ENCODE assay signal across 8 cellular contexts in the genomic region with DNA sequence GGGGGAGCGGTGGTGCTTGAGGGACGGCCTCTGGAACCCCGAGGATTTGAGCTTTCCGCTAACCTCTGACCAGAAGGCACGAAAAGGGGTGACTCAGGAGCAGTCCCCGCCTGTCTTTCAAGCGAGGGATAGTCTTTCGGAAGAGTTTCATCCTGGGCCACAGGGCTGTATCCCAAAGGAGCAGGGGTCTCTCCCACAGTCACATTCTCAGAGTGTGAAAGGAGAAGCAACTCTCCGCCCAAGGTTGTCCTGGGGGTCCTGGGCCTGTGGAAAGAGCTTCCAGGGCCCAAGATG. TPM values are rescaled to one million over a fixed set of nuclear protein-coding genes. Genes with fewer than 3 reads are reported as not detected.
A peak's percentile ranks its signal among the peaks of the same experiment; 100 is the strongest.
DNase-seq lines count a peak whose midpoint lies in the region; ATAC-seq and TF ChIP-seq lines count a peak whose summit lies in the region.

No MANE protein-coding gene starts in this region.

- TF ChIP-seq CTCF in AG04449 (IDR thresholded peaks at IDR 0.05; ENCODE audit: insufficient read depth, low read length, missing control alignments) (no peak), colonic mucosa (IDR thresholded peaks at IDR 0.05) (no peak)

- DNase-seq in AG04449 (ENCODE audit: low read depth, low spot score) (no peak), colonic mucosa (no peak), NCI-H1048 (lab: John Stamatoyannopoulos, UW) (no peak)
- DNase-seq in Jurkat, Clone E6-1 (ENCODE audit: low read depth, low spot score): no peak
- no peak for DNase-seq in naive thymus-derived CD4-positive, alpha-beta T cell

- H3K4me1 Mint-ChIP-seq in naive thymus-derived CD4-positive, alpha-beta T cell: peaks cover 20 to 33% (median 20%) of the 10 kb centered on the region in 7 donors

- H3K4me1 ChIP-seq in colonic mucosa: peaks cover 6% of the 10 kb centered on the region
- H3K4me1 ChIP-seq in naive thymus-derived CD4-positive, alpha-beta T cell (ENCODE audit: control insufficient read depth in 2 of 2, insufficient read depth in 2 of 2, low read length in 2 of 2): peaks cover 28 to 29% of the 10 kb centered on the region in 2 donors

- peaks cover 0 to 3% (median 0%) of the 10 kb centered on the region in 11 donors for H3K9me3 Mint-ChIP-seq in naive thymus-derived CD4-positive, alpha-beta T cell

- intact Hi-C loops in colonic mucosa (cut with DNase I): no loop called here
- intact Hi-C loops in naive thymus-derived CD4-positive, alpha-beta T cell (cut with micrococcal nuclease): loop anchor here (1.0 to 10.0 kb wide), 30 partner anchors 56 to 1821 kb away; a partner anchor contains a TSS

- H3K36me3 ChIP-seq in colonic mucosa: no peaks in the 10 kb centered on the region
- H3K36me3 ChIP-seq in naive thymus-derived CD4-positive, alpha-beta T cell (ENCODE audit: control insufficient read depth in 2 of 3, insufficient read depth in 3 of 3, low read length in 3 of 3): no peaks in the 10 kb centered on the region

- no peaks in the 10 kb centered on the region for H3K27me3 ChIP-seq in colonic mucosa
- H3K27me3 ChIP-seq in naive thymus-derived CD4-positive, alpha-beta T cell (ENCODE audit: control insufficient read depth in 2 of 2, insufficient read depth in 2 of 2, low read length in 2 of 2): no peaks in the 10 kb centered on the region

- POLR2A ChIA-PET in AG04449 (lab: Yijun Ruan, JAX): interaction anchor here (1.2 to 2.5 kb wide), 6 partner anchors 11 to 75 kb away, joined by 3 to 31 read pairs (median 6); no protein-coding TSS in a partner anchor
- POLR2A ChIA-PET in naive thymus-derived CD4-positive, alpha-beta T cell (lab: Charles Lee): interaction anchor here (0.8 to 2.5 kb wide), 10 partner anchors 11 to 115 kb away, joined by 3 to 16 read pairs (median 4); a partner anchor contains a TSS

- H3K27ac Mint-ChIP-seq in naive thymus-derived CD4-positive, alpha-beta T cell: peak overlapping the region; percentile 46 to 96 (median 90)

- H3K27ac ChIP-seq in colonic mucosa: peak overlapping the region; percentile 38
- H3K27ac ChIP-seq in naive thymus-derived CD4-positive, alpha-beta T cell (ENCODE audit: low read depth, low read length): peak overlapping the region; percentile 79

- no peak for ATAC-seq in naive thymus-derived CD4-positive, alpha-beta T cell
- ATAC-seq in HG03469 (IDR thresholded peaks at IDR 0.05; ENCODE audit: unreplicated experiment): no peak
- ATAC-seq in HG03460 (IDR thresholded peaks at IDR 0.05; ENCODE audit: unreplicated experiment): no peak
- ATAC-seq in GM21717 (IDR thresholded peaks at IDR 0.05; ENCODE audit: unreplicated experiment): no peak

- peak overlapping the region; percentile 68 for H3K4me3 ChIP-seq in AG04449 (ENCODE audit: low read depth, low read length)
- peak overlapping the region; percentile 50 for H3K4me3 ChIP-seq in Jurkat, Clone E6-1 (ENCODE audit: low read length)
- peak overlapping the region; percentile 44 for H3K4me3 ChIP-seq in colonic mucosa
- peak overlapping the region; percentile 56 for H3K4me3 ChIP-seq in naive thymus-derived CD4-positive, alpha-beta T cell (ENCODE audit: low read length)

- H3K36me3 Mint-ChIP-seq in naive thymus-derived CD4-positive, alpha-beta T cell: peaks cover 0 to 15% (median 5%) of the 10 kb centered on the region in 5 donors

- peaks cover 0 to 4% (median 0%) of the 10 kb centered on the region in 5 donors for H3K27me3 Mint-ChIP-seq in naive thymus-derived CD4-positive, alpha-beta T cell

- peak overlapping the region; percentile 49 to 96 (median 93) for H3K4me3 Mint-ChIP-seq in naive thymus-derived CD4-positive, alpha-beta T cell

- CTCF ChIA-PET in AG04449 (lab: Yijun Ruan, JAX): interaction anchor here (0.7 to 9.5 kb wide), 10 partner anchors 10 to 97 kb away, joined by 3 to 160 read pairs (median 4); no protein-coding TSS in a partner anchor
- CTCF ChIA-PET in naive thymus-derived CD4-positive, alpha-beta T cell (lab: Charles Lee): interaction anchor here (0.9 to 6.4 kb wide), 4 partner anchors 21 to 180 kb away, joined by 3 to 70 read pairs (median 5); a partner anchor contains a TSS

- no peaks in the 10 kb centered on the region for H3K9me3 ChIP-seq in colonic mucosa
- no peaks in the 10 kb centered on the region for H3K9me3 ChIP-seq in naive thymus-derived CD4-positive, alpha-beta T cell (ENCODE audit: control insufficient read depth in 2 of 3, low read length in 3 of 3)

- peak overlapping the region; percentile 52 to 70 for H3K9ac ChIP-seq in colonic mucosa (ENCODE audit: low read depth in 2 of 2, low read length in 2 of 2)

RNA-seq across cellular contexts. Expression of a gene that starts 1.4 kb away (rescaled TPM):
- 12.6 TPM for polyA plus RNA-seq in Jurkat, Clone E6-1 (2012; ENCODE audit: insufficient read depth, insufficient read length)
- total RNA-seq in colonic mucosa: 1 to 10 TPM; 9.5 to 9.8 TPM
- 10 to 100 TPM; 12.6 to 41.5 (median 40.4) TPM for total RNA-seq in naive thymus-derived CD4-positive, alpha-beta T cell
- 1 to 10 TPM; 4.9 to 6.9 TPM for polyA plus RNA-seq in naive thymus-derived CD4-positive, alpha-beta T cell
